In genomic region chr19:42175952-42176648, GRCh38 we compare ENCODE assay signal across 9 cellular contexts. TPM values are rescaled to one million over a fixed set of nuclear protein-coding genes. Genes with fewer than 3 reads are reported as not detected.
DNase-seq lines count a peak whose midpoint lies in the region; ATAC-seq and TF ChIP-seq lines count a peak whose summit lies in the region.
"Had no signal": no experiment of that assay in that cellular context is flagged by ENCODE, and none has a peak within 500 bp of the region (broad histone marks: within the 10 kb centered on the region; RNA-seq: fewer than 3 reads in every experiment).

No MANE protein-coding gene starts in this region.

- H3K4me3 ChIP-seq in fibroblast of mammary gland (ENCODE audit: control insufficient read depth, low read depth, low read length) (peak overlapping the region; percentile 45), ovary (peak overlapping the region; percentile 33)

- WGBS in ovary, 3 donors = 0 to 2% (median 1%) methylated on average over 34 of the region's 34 CpGs

- H3K27me3 ChIP-seq in ovary = no peaks in the 10 kb centered on the region

- DNase-seq in stimulated activated CD4-positive, alpha-beta T cell treated with anti-CD3 and anti-CD28 coated beads, Interleukin-4, amount 100 ng/mL, for 1 hour = peak; percentile 19
- DNase-seq in stimulated activated CD4-positive, alpha-beta T cell treated with anti-CD3 and anti-CD28 coated beads, Interleukin-2, amount 100 ng/mL, for 48 hours = no peak
- no peak for DNase-seq in fibroblast of mammary gland (ENCODE audit: low read depth)
- DNase-seq in ovary = peak in 1 of 5 donors; percentile 26
- DNase-seq in RKO (ENCODE audit: low spot score) = no peak
- no peak for DNase-seq in NCI-H446 treated with DMSO at 0.1 percent for 48 hours (lab: John Stamatoyannopoulos, UW)

- H3K9me3 ChIP-seq in ovary = no peaks in the 10 kb centered on the region

- TF ChIP-seq EP300 in ovary (IDR thresholded peaks at IDR 0.05) = no peak

- TF ChIP-seq CTCF in fibroblast of mammary gland (conservative IDR thresholded peaks at IDR 0.05; ENCODE audit: control insufficient read depth, insufficient read depth, low read depth, low read length) (no peak), ovary (IDR thresholded peaks at IDR 0.05) (no peak)

- intact Hi-C loops in ovary (cut with DNase I) = no loop called here

- no peak for TF ChIP-seq POLR2A in ovary (IDR thresholded peaks at IDR 0.05)

- no peaks in the 10 kb centered on the region for H3K36me3 ChIP-seq in ovary

- H3K4me1 ChIP-seq in ovary (ENCODE audit: insufficient read depth) = no peaks in the 10 kb centered on the region

- no peak overlapping the region for H3K27ac ChIP-seq in ovary
- H3K27ac ChIP-seq: epithelial cell of prostate had no signal

- ATAC-seq in SK-N-SH treated with all-trans-retinoic acid at 6 μM for 48 hours (peak; percentile 66), HG02870 (IDR thresholded peaks at IDR 0.05; ENCODE audit: unreplicated experiment) (no peak)

TF ChIP-seq in SK-N-SH treated with all-trans-retinoic acid at 6 μM for 48 hours, 23 proteins besides CTCF, POLR2A, EP300 and RAD21:
- TF ChIP-seq ZNF565 (CRISPR knock-in tag; conservative IDR thresholded peaks at IDR 0.05; ENCODE audit: low read depth) = no peak

RNA-seq across cellular contexts. Expression of gene DEDD2, which starts 41.4 kb away (rescaled TPM):
- 10 to 100 TPM; 14.9 to 36.8 (median 25.1) TPM for total RNA-seq in ovary
- 10 to 100 TPM in 1 of 2 donors, 1 to 10 TPM in 1; 8.3 to 33.1 TPM for polyA plus RNA-seq in ovary

RNA-seq across cellular contexts. Expression of gene POU2F2, which starts 43.9 kb away (rescaled TPM):
- 1 to 10 TPM in 4 of 7 donors, under 1 TPM in 2, not detected in 1; 0.72 to 4.3 (median 1.4) TPM for total RNA-seq in ovary
- polyA plus RNA-seq in ovary = 1 to 10 TPM in 1 of 2 donors, under 1 TPM in 1; 0.52 to 1.2 TPM

RNA-seq across cellular contexts. Expression of gene ZNF526, which starts 44.0 kb away (rescaled TPM):
- 10 to 100 TPM in 5 of 7 donors, 1 to 10 TPM in 2; 2.4 to 17.9 (median 12.9) TPM for total RNA-seq in ovary
- polyA plus RNA-seq in ovary = 1 to 10 TPM; 5.0 to 6.5 TPM
